12 cellular contexts compared by ENCODE assay signal in genomic region chr1:227356582-227357228, GRCh38. TPM values are rescaled to one million over a fixed set of nuclear protein-coding genes. Genes with fewer than 3 reads are reported as not detected.
DNase-seq lines count a peak whose midpoint lies in the region; TF ChIP-seq lines count a peak whose summit lies in the region.
"Had no signal": no experiment of that assay in that cellular context is flagged by ENCODE, and none has a peak within 500 bp of the region (broad histone marks: within the 10 kb centered on the region; RNA-seq: fewer than 3 reads in every experiment).

No MANE protein-coding gene starts in this region.

- H3K4me1 ChIP-seq in endocrine pancreas (ENCODE audit: control insufficient read depth, insufficient read depth, low read length) (peaks cover 2% of the 10 kb centered on the region), mucosa of rectum (ENCODE audit: control insufficient read depth in 2 of 2, insufficient read depth in 2 of 2, low read length in 2 of 2) (peaks cover 0 to 10% of the 10 kb centered on the region in 2 donors)

- POLR2A ChIA-PET in GM10248 (lab: Yijun Ruan, JAX): no interaction called here

- TF ChIP-seq CTCF in GM10248 (IDR thresholded peaks at IDR 0.05; ENCODE audit: control extremely low read depth, extremely low read depth, low read depth, missing control alignments): no peak

- H3K9me3 ChIP-seq in endocrine pancreas (ENCODE audit: control insufficient read depth, low read length) (no peaks in the 10 kb centered on the region), mucosa of rectum (ENCODE audit: control insufficient read depth in 2 of 2, low read length in 2 of 2) (no peaks in the 10 kb centered on the region)

- H3K36me3 ChIP-seq in endocrine pancreas (ENCODE audit: control insufficient read depth, insufficient read depth, low read length): no peaks in the 10 kb centered on the region
- H3K36me3 ChIP-seq in mucosa of rectum (ENCODE audit: control insufficient read depth in 2 of 2, insufficient read depth in 2 of 2, low read length in 2 of 2): no peaks in the 10 kb centered on the region

- DNase-seq in COLO829 (ENCODE audit: low spot score): peak; percentile 41
- peak; percentile 75 for DNase-seq in M059J (ENCODE audit: low read depth)
- DNase-seq in NCI-H2107 treated with DMSO at 0.1 percent for 48 hours (lab: John Stamatoyannopoulos, UW; ENCODE audit: unreplicated experiment): no peak
- DNase-seq in NCI-H187 treated with DMSO at 0.1 percent for 48 hours (lab: John Stamatoyannopoulos, UW): no peak
- no peak for DNase-seq in NCI-H1092 (lab: John Stamatoyannopoulos, UW)
- no peak for DNase-seq in GM10248 (ENCODE audit: extremely low spot score)
- DNase-seq: activated CD4-positive, alpha-beta T cell treated with anti-CD3 and anti-CD28 coated beads for 36 hours; amygdala; NCI-H2081 treated with DMSO at 0.1 percent for 48 hours; stimulated activated CD4-positive, alpha-beta T cell treated with anti-CD3 and anti-CD28 coated beads, Interleukin-15, amount 100 ng/mL, for 24 hours had no signal

- H3K4me3 ChIP-seq in endocrine pancreas (ENCODE audit: control insufficient read depth, insufficient read depth, low read length) (no peak overlapping the region), mucosa of rectum (ENCODE audit: low read length in 2 of 2) (no peak overlapping the region)

- H3K27ac ChIP-seq in mucosa of rectum (ENCODE audit: low read depth in 2 of 2, low read length in 2 of 2): peak overlapping the region; percentile 38 to 45

- CTCF ChIA-PET in GM10248 (lab: Yijun Ruan, JAX): interaction anchor here (1.2 to 1.3 kb wide), 2 partner anchors 9 to 730 kb away, joined by 3 read pairs; no protein-coding TSS in a partner anchor

- H3K27me3 ChIP-seq in endocrine pancreas (ENCODE audit: control insufficient read depth, insufficient read depth, low read length) (no peaks in the 10 kb centered on the region), mucosa of rectum (ENCODE audit: control insufficient read depth in 2 of 2, insufficient read depth in 2 of 2, low read length in 2 of 2) (no peaks in the 10 kb centered on the region)

- peak overlapping the region; percentile 14 for H3K9ac ChIP-seq in endocrine pancreas (ENCODE audit: control insufficient read depth, insufficient read depth, low read length)
- H3K9ac ChIP-seq in mucosa of rectum (ENCODE audit: low read depth in 1 of 2, low read length in 2 of 2): peak overlapping the region in 1 of 2 donors; percentile 28

RNA-seq across cellular contexts. Expression of gene CDC42BPA, which starts 38.4 kb away (rescaled TPM):
- total RNA-seq in M059J (2014; rRNA removed; shearing (Covaris generic)): 15.1 and 21.6 TPM in 2 replicates

Comparison
In these comparisons a context has a peak if more than half of its experiments do, and no peak if none do; other contexts are left out.
1. DNase-seq: peak in COLO829 (single experiment) and M059J (single experiment); none in NCI-H2107 treated with DMSO at 0.1 percent for 48 hours (single experiment), NCI-H187 treated with DMSO at 0.1 percent for 48 hours (single experiment), NCI-H1092 (single experiment) and GM10248 (single experiment).